Comparison of ENCODE assay signal across 14 cellular contexts in genomic region chr6:145034664-145035063, GRCh38.
"Had no signal": no experiment of that assay in that cellular context is flagged by ENCODE, and none has a peak within 500 bp of the region (broad histone marks: within the 10 kb centered on the region; RNA-seq: fewer than 3 reads in every experiment).

No MANE protein-coding gene starts in this region.

- H3K36me3 ChIP-seq: cardiac muscle cell, left lung, sigmoid colon, upper lobe of right lung had no signal

- H3K4me1 ChIP-seq: left lung, psoas muscle, sigmoid colon, upper lobe of right lung had no signal

- H3K27ac ChIP-seq: cardiac muscle cell, foreskin keratinocyte, left lung, psoas muscle, sigmoid colon, upper lobe of right lung had no signal

- H3K9me3 ChIP-seq: left lung, psoas muscle, sigmoid colon, upper lobe of right lung had no signal

- DNase-seq: activated CD4-positive, alpha-beta T cell treated with anti-CD3 and anti-CD28 coated beads, Interleukin-2, amount 50 U/mL, for 4 hours; activated effector memory CD4-positive, alpha-beta T cell treated with anti-CD3 and anti-CD28 coated beads, Interleukin-2, amount 50 U/mL, for 16 hours; activated T-cell treated with anti-CD3 and anti-CD28 coated beads, Interleukin-2, amount 50 U/mL, for 1 hour; aorta; effector CD4-positive, alpha-beta T cell; foreskin keratinocyte; left lung; psoas muscle; sigmoid colon; stimulated activated CD4-positive, alpha-beta T cell treated with anti-CD3 and anti-CD28 coated beads, Interleukin-2, amount 100 ng/mL, for 48 hours; upper lobe of right lung had no signal

- H3K4me3 ChIP-seq: cardiac muscle cell, left lung, psoas muscle, sigmoid colon, upper lobe of right lung had no signal

- ATAC-seq: activated CD4-positive, CD25-positive, alpha-beta regulatory T cell treated with anti-CD3 and anti-CD28 coated beads, Interleukin-2, amount 50 U/mL, for 24 hours; activated naive CD4-positive, alpha-beta T cell treated with anti-CD3 and anti-CD28 coated beads, Interleukin-2, amount 50 U/mL, for 72 hours; foreskin keratinocyte; left lung; psoas muscle; upper lobe of right lung had no signal

- H3K27me3 ChIP-seq: cardiac muscle cell, foreskin keratinocyte, left lung, sigmoid colon, upper lobe of right lung had no signal
